ENCODE assay signal across 9 cellular contexts in genomic region chr1:41728403-41729202, GRCh38.
DNase-seq lines count a peak whose midpoint lies in the region; ATAC-seq and TF ChIP-seq lines count a peak whose summit lies in the region.
"Had no signal": no experiment of that assay in that cellular context is flagged by ENCODE, and none has a peak within 500 bp of the region (broad histone marks: within the 10 kb centered on the region; RNA-seq: fewer than 3 reads in every experiment).

No MANE protein-coding gene starts in this region.

- H3K9ac ChIP-seq in neuronal stem cell (ENCODE audit: low read depth, low read length, poor library complexity): no peak overlapping the region

- peaks cover 0 to 4% (median 0%) of the 10 kb centered on the region in 3 experiments for H3K27me3 ChIP-seq in neuronal stem cell (ENCODE audit: control insufficient read depth in 3 of 3, insufficient read depth in 3 of 3, low read depth in 1 of 3, low read length in 3 of 3)
- H3K27me3 ChIP-seq: upper lobe of left lung had no signal

- no peak for TF ChIP-seq CTCF in GM10266 (IDR thresholded peaks at IDR 0.05; ENCODE audit: control insufficient read depth, insufficient read depth, low read depth, missing control alignments)

- H2BK12ac ChIP-seq in neuronal stem cell (ENCODE audit: low read length): peak overlapping the region; percentile 17

- no peak overlapping the region for H4K91ac ChIP-seq in neuronal stem cell (ENCODE audit: low read depth, low read length, poor library complexity)

- H2BK120ac ChIP-seq in neuronal stem cell (ENCODE audit: low read depth, low read length): no peak overlapping the region

- H2AFZ ChIP-seq in neuronal stem cell (ENCODE audit: low read length): no peak overlapping the region

- peak overlapping the region; percentile 56 for H2BK5ac ChIP-seq in neuronal stem cell (ENCODE audit: low read length)

- H4K8ac ChIP-seq in neuronal stem cell (ENCODE audit: low read depth, low read length): no peak overlapping the region

- H2AK5ac ChIP-seq in neuronal stem cell (ENCODE audit: low read depth, low read length): no peak overlapping the region

- H3K4ac ChIP-seq in neuronal stem cell (ENCODE audit: low read length): no peak overlapping the region

- H3K4me2 ChIP-seq in neuronal stem cell (ENCODE audit: insufficient read depth, low read length, poor library complexity, severe bottlenecking): no peak overlapping the region

- no peaks in the 10 kb centered on the region for H3K79me1 ChIP-seq in neuronal stem cell (ENCODE audit: low read depth, low read length)

- no peak overlapping the region for H3K4me3 ChIP-seq in neuronal stem cell (ENCODE audit: low read length in 2 of 2)
- H3K4me3 ChIP-seq: upper lobe of left lung had no signal

- DNase-seq in GM10266 (ENCODE audit: extremely low spot score): peak; percentile 83
- DNase-seq in activated CD8-positive, alpha-beta memory T cell treated with anti-CD3 and anti-CD28 coated beads for 4 hours (ENCODE audit: low read depth in 2 of 2): peak; percentile 49 to 59
- no peak for DNase-seq in neuronal stem cell (ENCODE audit: low spot score)
- no peak for DNase-seq in DMS153 (lab: John Stamatoyannopoulos, UW)
- DNase-seq in NCI-H748 treated with DMSO at 0.1 percent for 48 hours (lab: John Stamatoyannopoulos, UW): no peak
- no peak for DNase-seq in NCI-H1694 (lab: John Stamatoyannopoulos, UW)

- H3K36me3 ChIP-seq in neuronal stem cell (replicated peaks in 1 of 2; ENCODE audit: control insufficient read depth in 2 of 2, insufficient read depth in 2 of 2, low read length in 2 of 2): no peaks in the 10 kb centered on the region
- H3K36me3 ChIP-seq: upper lobe of left lung had no signal

- H3K27ac ChIP-seq in neuronal stem cell (replicated peaks; ENCODE audit: low read length): no peak overlapping the region

- peak overlapping the region; percentile 14 for H3K23ac ChIP-seq in neuronal stem cell (ENCODE audit: low read depth, low read length, poor library complexity)

- ATAC-seq in GM19438 (IDR thresholded peaks at IDR 0.05; ENCODE audit: low read depth, unreplicated experiment) (peak; percentile 67), HG03469 (IDR thresholded peaks at IDR 0.05; ENCODE audit: unreplicated experiment) (peak; percentile 71)

- H3K14ac ChIP-seq in neuronal stem cell (ENCODE audit: low read length): no peak overlapping the region

- peak overlapping the region; percentile 73 for H2BK15ac ChIP-seq in neuronal stem cell (ENCODE audit: low read length)

- peak overlapping the region; percentile 77 for H3K18ac ChIP-seq in neuronal stem cell (ENCODE audit: low read length)

- WGBS in neuronal stem cell (ENCODE audit: extremely low coverage in 2 of 2, insufficient read length in 2 of 2, insufficient replicate concordance in 1 of 2), 2 donors: no CpG with 5 or more reads among the region's 12 CpGs

- H3K9me3 ChIP-seq in neuronal stem cell (replicated peaks in 1 of 2; ENCODE audit: control insufficient read depth in 2 of 2, insufficient read depth in 1 of 2, low read depth in 1 of 2, low read length in 2 of 2): no peaks in the 10 kb centered on the region
- H3K9me3 ChIP-seq: upper lobe of left lung had no signal

- H3K4me1 ChIP-seq in neuronal stem cell (ENCODE audit: control insufficient read depth in 2 of 2, insufficient read depth in 1 of 2, low read depth in 1 of 2, low read length in 2 of 2): peaks cover 0 to 5% of the 10 kb centered on the region in 2 donors

Comparison
In these comparisons a context has a peak if more than half of its experiments do, and no peak if none do; other contexts are left out.
1. DNase-seq: peak in GM10266 (single experiment) and activated CD8-positive, alpha-beta memory T cell treated with anti-CD3 and anti-CD28 coated beads for 4 hours (2 of 2); none in neuronal stem cell (single experiment), DMS153 (single experiment), NCI-H748 treated with DMSO at 0.1 percent for 48 hours (single experiment) and NCI-H1694 (single experiment).